In the genomic region with DNA sequence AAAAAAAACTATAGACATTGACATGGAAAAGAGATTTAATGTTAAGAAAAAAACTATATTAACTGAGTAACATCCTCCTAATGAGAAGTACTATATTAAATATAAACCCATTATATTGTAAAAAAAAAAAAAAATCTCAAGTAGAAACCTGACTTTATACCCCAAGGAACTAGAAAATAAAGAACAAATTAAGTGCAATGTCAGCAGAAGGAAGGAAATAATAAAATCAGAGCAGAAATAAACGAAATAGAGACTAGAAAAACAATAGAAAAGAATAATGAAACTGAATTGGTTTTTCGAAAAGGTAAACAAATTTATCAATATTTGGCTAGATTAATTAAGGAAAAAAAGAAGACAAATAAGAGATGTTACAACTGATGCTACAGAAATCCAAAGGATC, we compare ENCODE assay signal across 21 cellular contexts.
A peak's percentile ranks its signal among the peaks of the same experiment; 100 is the strongest.
DNase-seq lines count a peak whose midpoint lies in the region; ATAC-seq, FAIRE-seq and TF ChIP-seq lines count a peak whose summit lies in the region.
"Had no signal": no experiment of that assay in that cellular context is flagged by ENCODE, and none has a peak within 500 bp of the region (broad histone marks: within the 10 kb centered on the region; RNA-seq: fewer than 3 reads in every experiment).

No MANE protein-coding gene starts in this region.

- dilution Hi-C loops in IMR-90 (cut with HindIII; ENCODE audit: low sequenced_read_pairs, unreplicated experiment) = no loop called here

- H2BK20ac ChIP-seq in IMR-90 (ENCODE audit: low read depth, low read length) = no peak overlapping the region

- WGBS in HepG2 (ENCODE audit: low lambda C conversion rate) = 0% methylated on average over 2 of the region's 2 CpGs
- 75% methylated on average over 2 of the region's 2 CpGs for WGBS in right lobe of liver (ENCODE audit: insufficient coverage, low coverage, low lambda C conversion rate, missing lambda C conversion rate)
- no CpG with 5 or more reads among the region's 2 CpGs for WGBS in IMR-90 (ENCODE audit: extremely low coverage in 2 of 2, insufficient read length in 1 of 2), 2 experiments

- TF ChIP-seq POLR2A in HepG2 (IDR thresholded peaks at IDR 0.05; ENCODE audit: insufficient read depth in 1 of 2, low read depth in 2 of 2, low read length in 2 of 2) = no peak
- no peak for TF ChIP-seq POLR2A in right lobe of liver (IDR thresholded peaks at IDR 0.05)
- TF ChIP-seq POLR2A in IMR-90 (IDR thresholded peaks at IDR 0.05; ENCODE audit: low read depth, low read length) = no peak

- no peak for TF ChIP-seq RAD21 in HepG2 (CRISPR knock-in tag; IDR thresholded peaks at IDR 0.05)
- TF ChIP-seq RAD21 in IMR-90 (IDR thresholded peaks at IDR 0.05; ENCODE audit: low read length) = no peak

- POLR2A ChIA-PET in HepG2 (lab: Yijun Ruan, JAX) = no interaction called here
- POLR2A ChIA-PET in IMR-90 (lab: Charles Lee; ENCODE audit: unreplicated experiment) = no interaction called here

- no peak for ATAC-seq in HepG2
- no peak for ATAC-seq in right lobe of liver
- no peak for ATAC-seq in IMR-90 (ENCODE audit: low read depth)
- ATAC-seq in HG03175 (IDR thresholded peaks at IDR 0.05; ENCODE audit: unreplicated experiment) = no peak
- ATAC-seq: CD8-positive, alpha-beta T cell had no signal

- H2BK5ac ChIP-seq in IMR-90 (ENCODE audit: low read depth, low read length, poor library complexity, severe bottlenecking) = no peak overlapping the region

- H3K14ac ChIP-seq in IMR-90 (replicated peaks; ENCODE audit: low read depth, low read length) = no peak overlapping the region

- H3K9me1 ChIP-seq in IMR-90 (ENCODE audit: insufficient read depth, low read length) = no peaks in the 10 kb centered on the region

- intact Hi-C loops in HepG2 (cut with micrococcal nuclease; ENCODE audit: unreplicated experiment) = no loop called here
- intact Hi-C loops in right lobe of liver (cut with DNase I) = no loop called here
- intact Hi-C loops in IMR-90 (cut with micrococcal nuclease) = no loop called here

- H3K36me3 ChIP-seq in HepG2 (replicated peaks in 1 of 2; ENCODE audit: control insufficient read depth in 1 of 2, insufficient read depth in 2 of 2, low read length in 2 of 2) (no peaks in the 10 kb centered on the region), right lobe of liver (no peaks in the 10 kb centered on the region), IMR-90 (ENCODE audit: control insufficient read depth, insufficient read depth, low read length) (no peaks in the 10 kb centered on the region)
- H3K36me3 ChIP-seq: BLaER1 treated with 17β-estradiol and CSF1 and Interleukin-3, amounts not matched to agents 10 nM and 100 nM had no signal

- H2AFZ ChIP-seq in HepG2 (ENCODE audit: low read length) = no peak overlapping the region
- H2AFZ ChIP-seq in IMR-90 (replicated peaks; ENCODE audit: low read length, poor library complexity) = no peak overlapping the region

- H3K79me1 ChIP-seq in IMR-90 (ENCODE audit: low read depth in 1 of 2, low read length in 2 of 2) = no peaks in the 10 kb centered on the region

- H3K23ac ChIP-seq in IMR-90 (ENCODE audit: low read depth, low read length) = no peak overlapping the region

- H2AK9ac ChIP-seq in IMR-90 (replicated peaks; ENCODE audit: low read depth, low read length, poor library complexity) = no peak overlapping the region

- no peaks in the 10 kb centered on the region for H3K79me2 ChIP-seq in HepG2 (ENCODE audit: insufficient read depth, low read length)

- BruUV-seq in HepG2 (replicated peaks; lab: Mats Ljungman, UMichigan) (no TSS peak), IMR-90 (replicated peaks; lab: Mats Ljungman, UMichigan) (no TSS peak)

- no peak overlapping the region for H3K56ac ChIP-seq in IMR-90 (ENCODE audit: extremely low read depth, insufficient read depth, low read length)

- no peak for TF ChIP-seq EP300 in HepG2 (IDR thresholded peaks at IDR 0.05; ENCODE audit: low read depth in 2 of 2, low read length in 2 of 2)
- TF ChIP-seq EP300 in HepG2 (CRISPR knock-in tag; IDR thresholded peaks at IDR 0.05; ENCODE audit: borderline replicate concordance) = no peak

- no peak overlapping the region for H2BK15ac ChIP-seq in IMR-90 (ENCODE audit: low read depth, low read length)

- no peak overlapping the region for H2AK5ac ChIP-seq in IMR-90 (ENCODE audit: low read depth, low read length)

- H3K27me3 ChIP-seq in HepG2 (ENCODE audit: control insufficient read depth in 1 of 2, insufficient read depth in 2 of 2, low read length in 2 of 2) (no peaks in the 10 kb centered on the region; a peak in 1 of 5 replicates), right lobe of liver (no peaks in the 10 kb centered on the region), IMR-90 (ENCODE audit: control insufficient read depth, insufficient read depth, low read length) (no peaks in the 10 kb centered on the region)
- H3K27me3 ChIP-seq: BLaER1 treated with 17β-estradiol and CSF1 and Interleukin-3, amounts not matched to agents 10 nM and 100 nM had no signal

- H3K9me3 ChIP-seq in HepG2 (ENCODE audit: low read length) (peaks cover 18% of the 10 kb centered on the region; the same call in 1 of the 2 replicates), right lobe of liver (no peaks in the 10 kb centered on the region), IMR-90 (ENCODE audit: control insufficient read depth, insufficient read depth, low read length) (peaks cover 11% of the 10 kb centered on the region; the same call in 1 of the 2 replicates)

- CTCF ChIA-PET in HepG2 (lab: Yijun Ruan, JAX; ENCODE audit: low intra/inter-chr PET ratio, low total read pairs) (no interaction called here), IMR-90 (lab: Yijun Ruan, JAX) (no interaction called here)

- no peak overlapping the region for H3K4me3 ChIP-seq in HepG2 (replicated peaks in 1 of 3; ENCODE audit: insufficient read depth in 1 of 3, low read depth in 2 of 3, low read length in 3 of 3)
- H3K4me3 ChIP-seq in right lobe of liver = no peak overlapping the region
- no peak overlapping the region for H3K4me3 ChIP-seq in IMR-90 (ENCODE audit: insufficient read depth, low read depth, low read length)
- H3K4me3 ChIP-seq: BLaER1 treated with 17β-estradiol and CSF1 and Interleukin-3, amounts not matched to agents 10 nM and 100 nM had no signal

- DNase-seq in HepG2 (ENCODE audit: low spot score) (no peak), right lobe of liver (no peak), IMR-90 (no peak), frontal cortex (ENCODE audit: low spot score in 2 of 2) (no peak), NCI-H510A treated with DMSO at 0.1 percent for 48 hours (lab: John Stamatoyannopoulos, UW) (no peak), amygdala (lab: John Stamatoyannopoulos, UW) (no peak)
- DNase-seq: AML-193; Caco-2; Calu3; CD4-positive, alpha-beta T cell; CD8-positive, alpha-beta T cell; DMS79 treated with DMSO at 0.1 percent for 48 hours; GF-D8 had no signal

- H4K8ac ChIP-seq in IMR-90 (ENCODE audit: low read depth in 2 of 2, low read length in 2 of 2) = no peak overlapping the region

- FAIRE-seq in HepG2 (lab: Jason Lieb, UNC) = no peak
- FAIRE-seq in frontal cortex (lab: Jason Lieb, UNC) = peak; percentile 47
- FAIRE-seq: D721Med, G401.6, GM12891, GM19239 had no signal

- no peaks in the 10 kb centered on the region for H4K20me1 ChIP-seq in HepG2 (ENCODE audit: insufficient read depth, low read length)
- no peaks in the 10 kb centered on the region for H4K20me1 ChIP-seq in IMR-90 (ENCODE audit: insufficient read depth, low read length)
- H4K20me1 ChIP-seq: BLaER1 treated with 17β-estradiol and CSF1 and Interleukin-3, amounts not matched to agents 10 nM and 100 nM had no signal

- H3K4me2 ChIP-seq in HepG2 (ENCODE audit: low read depth, low read length) (no peak overlapping the region), IMR-90 (ENCODE audit: low read depth, low read length) (no peak overlapping the region)
- H3K4me2 ChIP-seq: BLaER1 treated with 17β-estradiol and CSF1 and Interleukin-3, amounts not matched to agents 10 nM and 100 nM had no signal

- no peaks in the 10 kb centered on the region for H3K4me1 ChIP-seq in HepG2 (ENCODE audit: insufficient read depth, low read length)
- no peaks in the 10 kb centered on the region for H3K4me1 ChIP-seq in right lobe of liver
- H3K4me1 ChIP-seq in IMR-90 (ENCODE audit: control insufficient read depth, insufficient read depth, low read length) = no peaks in the 10 kb centered on the region
- H3K4me1 ChIP-seq: BLaER1 treated with 17β-estradiol and CSF1 and Interleukin-3, amounts not matched to agents 10 nM and 100 nM; Caco-2 had no signal

- H4K91ac ChIP-seq in IMR-90 (ENCODE audit: insufficient read depth, low read depth, low read length) = no peak overlapping the region

- H3K4ac ChIP-seq in IMR-90 (ENCODE audit: low read depth, low read length) = no peak overlapping the region

- H3K27ac ChIP-seq in HepG2 (ENCODE audit: extremely low read length, insufficient read depth, low read length) (no peak overlapping the region), right lobe of liver (no peak overlapping the region), IMR-90 (ENCODE audit: insufficient read depth, low read length) (no peak overlapping the region)
- H3K27ac ChIP-seq: 22Rv1; BLaER1 treated with 17β-estradiol and CSF1 and Interleukin-3, amounts not matched to agents 10 nM and 100 nM; C4-2B had no signal

- TF ChIP-seq CTCF in HepG2 (CRISPR knock-in tag; IDR thresholded peaks at IDR 0.05) (no peak), right lobe of liver (IDR thresholded peaks at IDR 0.05) (no peak), IMR-90 (conservative IDR thresholded peaks at IDR 0.05; ENCODE audit: low read depth, low read length) (no peak)

- in situ Hi-C loops in HepG2 (cut with HindIII; ENCODE audit: extremely low pct_ligation_motif_present, low pct_unique_long_range_greater_than_20kb) (no loop called here), IMR-90 (cut with MboI; ENCODE audit: low sequenced_read_pairs) (no loop called here)

- H4K5ac ChIP-seq in IMR-90 (ENCODE audit: low read depth, low read length) = no peak overlapping the region

- H3K9ac ChIP-seq in HepG2 (ENCODE audit: insufficient read depth, low read depth, low read length) (no peak overlapping the region), IMR-90 (ENCODE audit: low read depth, low read length) (no peak overlapping the region)
- H3K9ac ChIP-seq: BLaER1 treated with 17β-estradiol and CSF1 and Interleukin-3, amounts not matched to agents 10 nM and 100 nM had no signal

- H2BK120ac ChIP-seq in IMR-90 (ENCODE audit: low read depth, low read length) = no peak overlapping the region

- no peak overlapping the region for H3K18ac ChIP-seq in IMR-90 (ENCODE audit: low read depth, low read length)

TF ChIP-seq in HepG2, 621 proteins besides CTCF, POLR2A, EP300 and RAD21:
- TF ChIP-seq MAFF (IDR thresholded peaks at IDR 0.05; ENCODE audit: low read depth, low read length) (peak; percentile 46; the same call in 1 of the 2 replicates), MAFK (conservative IDR thresholded peaks at IDR 0.05 in 1 of 2, IDR thresholded peaks at IDR 0.05 in 1 of 2; ENCODE audit: low read length in 2 of 2) (peak; percentile 26 to 74; a peak in 3 of 4 replicates), ZSCAN31 (CRISPR knock-in tag; IDR thresholded peaks at IDR 0.05; ENCODE audit: low read depth) (no peak)

TF ChIP-seq in IMR-90, 13 proteins besides CTCF, POLR2A, EP300 and RAD21 (continues in another document):
- no peak for TF ChIP-seq FOS (IDR thresholded peaks at IDR 0.05; ENCODE audit: low read depth, low read length)
- no peak for TF ChIP-seq MXI1 (IDR thresholded peaks at IDR 0.05; ENCODE audit: borderline replicate concordance, low read depth, low read length)
- no peak for TF ChIP-seq BHLHE40 (IDR thresholded peaks at IDR 0.05; ENCODE audit: low read depth, low read length)
- no peak for TF ChIP-seq RCOR1 (IDR thresholded peaks at IDR 0.05; ENCODE audit: insufficient replicate concordance, low read length)
